In the genomic region with DNA sequence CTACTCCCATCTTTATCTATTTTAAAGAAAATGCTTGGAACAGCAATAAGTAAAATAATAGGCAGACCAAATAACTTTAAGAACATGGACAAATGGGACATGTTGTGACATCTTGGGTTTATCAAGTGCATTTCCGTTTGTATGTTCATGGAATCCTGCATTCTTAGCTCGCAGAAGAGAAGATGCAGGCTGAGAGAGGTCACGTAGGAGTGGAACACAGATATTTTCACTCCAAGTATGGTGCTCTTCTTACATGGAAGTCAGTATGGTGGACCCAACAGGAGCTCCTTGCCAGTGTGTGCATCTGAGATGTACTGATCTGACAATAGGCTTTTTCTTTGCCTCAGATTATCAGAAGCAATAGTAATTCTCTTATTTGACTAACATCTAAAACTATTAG, we compare ENCODE assay signal across 1 cellular context.
TF ChIP-seq lines count a peak whose summit lies in the region.

No MANE protein-coding gene starts in this region.

TF ChIP-seq in GM12878, 131 proteins besides CTCF, POLR2A, EP300 and RAD21:
- TF ChIP-seq GABPA (IDR thresholded peaks at IDR 0.05; ENCODE audit: low read depth) (no peak), HDGF (IDR thresholded peaks at IDR 0.05) (no peak), CBFB (IDR thresholded peaks at IDR 0.05; ENCODE audit: low read depth) (no peak), SMARCA5 (IDR thresholded peaks at IDR 0.05) (no peak), ZNF274 (IDR thresholded peaks at IDR 0.05; ENCODE audit: insufficient read depth, insufficient read length) (no peak), KAT2A (conservative IDR thresholded peaks at IDR 0.05; ENCODE audit: control insufficient read depth, low read depth, low read length) (no peak), LARP7 (IDR thresholded peaks at IDR 0.05) (no peak), BMI1 (IDR thresholded peaks at IDR 0.05; ENCODE audit: borderline replicate concordance) (no peak), ZNF622 (IDR thresholded peaks at IDR 0.05) (no peak), NFXL1 (IDR thresholded peaks at IDR 0.05; ENCODE audit: borderline replicate concordance) (no peak)
- TF ChIP-seq, protein P1, sequence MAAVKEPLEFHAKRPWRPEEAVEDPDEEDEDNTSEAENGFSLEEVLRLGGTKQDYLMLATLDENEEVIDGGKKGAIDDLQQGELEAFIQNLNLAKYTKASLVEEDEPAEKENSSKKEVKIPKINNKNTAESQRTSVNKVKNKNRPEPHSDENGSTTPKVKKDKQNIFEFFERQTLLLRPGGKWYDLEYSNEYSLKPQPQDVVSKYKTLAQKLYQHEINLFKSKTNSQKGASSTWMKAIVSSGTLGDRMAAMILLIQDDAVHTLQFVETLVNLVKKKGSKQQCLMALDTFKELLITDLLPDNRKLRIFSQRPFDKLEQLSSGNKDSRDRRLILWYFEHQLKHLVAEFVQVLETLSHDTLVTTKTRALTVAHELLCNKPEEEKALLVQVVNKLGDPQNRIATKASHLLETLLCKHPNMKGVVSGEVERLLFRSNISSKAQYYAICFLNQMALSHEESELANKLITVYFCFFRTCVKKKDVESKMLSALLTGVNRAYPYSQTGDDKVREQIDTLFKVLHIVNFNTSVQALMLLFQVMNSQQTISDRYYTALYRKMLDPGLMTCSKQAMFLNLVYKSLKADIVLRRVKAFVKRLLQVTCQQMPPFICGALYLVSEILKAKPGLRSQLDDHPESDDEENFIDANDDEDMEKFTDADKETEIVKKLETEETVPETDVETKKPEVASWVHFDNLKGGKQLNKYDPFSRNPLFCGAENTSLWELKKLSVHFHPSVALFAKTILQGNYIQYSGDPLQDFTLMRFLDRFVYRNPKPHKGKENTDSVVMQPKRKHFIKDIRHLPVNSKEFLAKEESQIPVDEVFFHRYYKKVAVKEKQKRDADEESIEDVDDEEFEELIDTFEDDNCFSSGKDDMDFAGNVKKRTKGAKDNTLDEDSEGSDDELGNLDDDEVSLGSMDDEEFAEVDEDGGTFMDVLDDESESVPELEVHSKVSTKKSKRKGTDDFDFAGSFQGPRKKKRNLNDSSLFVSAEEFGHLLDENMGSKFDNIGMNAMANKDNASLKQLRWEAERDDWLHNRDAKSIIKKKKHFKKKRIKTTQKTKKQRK (IDR thresholded peaks at IDR 0.05; ENCODE audit: low read depth, low read length), result no peak
- TF ChIP-seq, protein P2, sequence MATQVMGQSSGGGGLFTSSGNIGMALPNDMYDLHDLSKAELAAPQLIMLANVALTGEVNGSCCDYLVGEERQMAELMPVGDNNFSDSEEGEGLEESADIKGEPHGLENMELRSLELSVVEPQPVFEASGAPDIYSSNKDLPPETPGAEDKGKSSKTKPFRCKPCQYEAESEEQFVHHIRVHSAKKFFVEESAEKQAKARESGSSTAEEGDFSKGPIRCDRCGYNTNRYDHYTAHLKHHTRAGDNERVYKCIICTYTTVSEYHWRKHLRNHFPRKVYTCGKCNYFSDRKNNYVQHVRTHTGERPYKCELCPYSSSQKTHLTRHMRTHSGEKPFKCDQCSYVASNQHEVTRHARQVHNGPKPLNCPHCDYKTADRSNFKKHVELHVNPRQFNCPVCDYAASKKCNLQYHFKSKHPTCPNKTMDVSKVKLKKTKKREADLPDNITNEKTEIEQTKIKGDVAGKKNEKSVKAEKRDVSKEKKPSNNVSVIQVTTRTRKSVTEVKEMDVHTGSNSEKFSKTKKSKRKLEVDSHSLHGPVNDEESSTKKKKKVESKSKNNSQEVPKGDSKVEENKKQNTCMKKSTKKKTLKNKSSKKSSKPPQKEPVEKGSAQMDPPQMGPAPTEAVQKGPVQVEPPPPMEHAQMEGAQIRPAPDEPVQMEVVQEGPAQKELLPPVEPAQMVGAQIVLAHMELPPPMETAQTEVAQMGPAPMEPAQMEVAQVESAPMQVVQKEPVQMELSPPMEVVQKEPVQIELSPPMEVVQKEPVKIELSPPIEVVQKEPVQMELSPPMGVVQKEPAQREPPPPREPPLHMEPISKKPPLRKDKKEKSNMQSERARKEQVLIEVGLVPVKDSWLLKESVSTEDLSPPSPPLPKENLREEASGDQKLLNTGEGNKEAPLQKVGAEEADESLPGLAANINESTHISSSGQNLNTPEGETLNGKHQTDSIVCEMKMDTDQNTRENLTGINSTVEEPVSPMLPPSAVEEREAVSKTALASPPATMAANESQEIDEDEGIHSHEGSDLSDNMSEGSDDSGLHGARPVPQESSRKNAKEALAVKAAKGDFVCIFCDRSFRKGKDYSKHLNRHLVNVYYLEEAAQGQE (IDR thresholded peaks at IDR 0.05; ENCODE audit: low read depth, low read length), result no peak
- TF ChIP-seq, protein P3, sequence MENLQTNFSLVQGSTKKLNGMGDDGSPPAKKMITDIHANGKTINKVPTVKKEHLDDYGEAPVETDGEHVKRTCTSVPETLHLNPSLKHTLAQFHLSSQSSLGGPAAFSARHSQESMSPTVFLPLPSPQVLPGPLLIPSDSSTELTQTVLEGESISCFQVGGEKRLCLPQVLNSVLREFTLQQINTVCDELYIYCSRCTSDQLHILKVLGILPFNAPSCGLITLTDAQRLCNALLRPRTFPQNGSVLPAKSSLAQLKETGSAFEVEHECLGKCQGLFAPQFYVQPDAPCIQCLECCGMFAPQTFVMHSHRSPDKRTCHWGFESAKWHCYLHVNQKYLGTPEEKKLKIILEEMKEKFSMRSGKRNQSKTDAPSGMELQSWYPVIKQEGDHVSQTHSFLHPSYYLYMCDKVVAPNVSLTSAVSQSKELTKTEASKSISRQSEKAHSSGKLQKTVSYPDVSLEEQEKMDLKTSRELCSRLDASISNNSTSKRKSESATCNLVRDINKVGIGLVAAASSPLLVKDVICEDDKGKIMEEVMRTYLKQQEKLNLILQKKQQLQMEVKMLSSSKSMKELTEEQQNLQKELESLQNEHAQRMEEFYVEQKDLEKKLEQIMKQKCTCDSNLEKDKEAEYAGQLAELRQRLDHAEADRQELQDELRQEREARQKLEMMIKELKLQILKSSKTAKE (IDR thresholded peaks at IDR 0.05; ENCODE audit: low read depth, poor library complexity, severe bottlenecking), result no peak
